ENCODE assay signal across 23 cellular contexts in genomic region chr2:198134287-198134955, GRCh38.
DNase-seq lines count a peak whose midpoint lies in the region; ATAC-seq and TF ChIP-seq lines count a peak whose summit lies in the region.
"Had no signal": no experiment of that assay in that cellular context is flagged by ENCODE, and none has a peak within 500 bp of the region (broad histone marks: within the 10 kb centered on the region; RNA-seq: fewer than 3 reads in every experiment).

No MANE protein-coding gene starts in this region.

- ATAC-seq in Right ventricle myocardium superior (ENCODE audit: poor library complexity), result peak; percentile 58
- ATAC-seq: activated CD8-positive, alpha-beta T cell treated with anti-CD3 and anti-CD28 coated beads, Interleukin-2, amount 10 ng/mL, durations not matched to agents 7 days and 5 days had no signal

- H3F3A ChIP-seq in SK-N-SH (replicated peaks; ENCODE audit: insufficient read depth), result peaks cover 14% of the 10 kb centered on the region

- in situ Hi-C loops in transverse colon (cut with MboI; ENCODE audit: low pct_ligation_motif_present in 1 of 4, low pct_unique_long_range_greater_than_20kb in 1 of 4, low sequenced_read_pairs in 3 of 4), result loop anchor here in 1 of 4 donors (25.0 kb wide), 1 partner anchor 322 kb away; the partner anchor contains the start of gene PLCL1

- no peak for TF ChIP-seq EP300 in SK-N-SH (IDR thresholded peaks at IDR 0.05; ENCODE audit: borderline replicate concordance in 1 of 2, low read depth in 1 of 2, low read length in 1 of 2)
- no peak for TF ChIP-seq EP300 in transverse colon (IDR thresholded peaks at IDR 0.05; ENCODE audit: low read depth)

- no peaks in the 10 kb centered on the region for H3K79me2 ChIP-seq in SK-N-SH (ENCODE audit: insufficient read depth)

- intact Hi-C loops in Right ventricle myocardium superior (cut with DNase I), result no loop called here
- intact Hi-C loops in cardiac septum (cut with DNase I), result no loop called here
- intact Hi-C loops in transverse colon (cut with DNase I; ENCODE audit: low total_unique reads), result no loop called here

- CTCF ChIA-PET in SK-N-SH (lab: Yijun Ruan, JAX), result interaction anchor here (1.1 to 2.7 kb wide), 4 partner anchors 16 to 335 kb away, joined by 3 to 15 read pairs (median 4); no protein-coding TSS in a partner anchor

- no peak overlapping the region for H3K9ac ChIP-seq in SK-N-SH
- H3K9ac ChIP-seq: BLaER1 treated with 17β-estradiol and CSF1 and Interleukin-3, amounts not matched to agents 10 nM and 100 nM; parathyroid adenoma had no signal

- H2AFZ ChIP-seq in SK-N-SH (ENCODE audit: low read depth), result no peak overlapping the region
- H2AFZ ChIP-seq: parathyroid adenoma had no signal

- H3K4me1 ChIP-seq in SK-N-SH (ENCODE audit: control insufficient read depth in 1 of 2, insufficient read depth in 2 of 2, low read depth in 1 of 2, low read length in 1 of 2) (peaks cover 8 to 15% of the 10 kb centered on the region in 2 experiments; a peak in 2 of 4 replicates), transverse colon (no peaks in the 10 kb centered on the region)
- H3K4me1 ChIP-seq: thyroid gland had no signal

- H3K9me3 ChIP-seq in SK-N-SH (no peaks in the 10 kb centered on the region), transverse colon (no peaks in the 10 kb centered on the region)
- H3K9me3 ChIP-seq: sigmoid colon, thyroid gland had no signal

- H4K20me1 ChIP-seq in SK-N-SH (ENCODE audit: insufficient read depth), result 0 out of 2 replicates have a peak, but pooled peaks cover 3% of the 10 kb centered on the region
- H4K20me1 ChIP-seq: BLaER1 treated with 17β-estradiol and CSF1 and Interleukin-3, amounts not matched to agents 10 nM and 100 nM had no signal

- DNase-seq in Right ventricle myocardium superior (no peak), cardiac septum (ENCODE audit: low spot score) (no peak), SK-N-SH (no peak), foreskin melanocyte (peak; percentile 21), superior temporal gyrus (ENCODE audit: extremely low spot score) (peak; percentile 50), medulla oblongata (ENCODE audit: extremely low spot score) (no peak), NCI-H1417 (lab: John Stamatoyannopoulos, UW) (no peak), transverse colon (no peak)
- DNase-seq: activated CD8-positive, alpha-beta T cell treated with anti-CD3 and anti-CD28 coated beads, Interleukin-2, amount 10 ng/mL, durations not matched to agents 7 days and 5 days; anterior cingulate cortex; central memory CD4-positive, alpha-beta T cell; GOT3; HFFc6; kidney; NCI-H1436 treated with DMSO at 0.1 percent for 48 hours; NCI-H446 treated with DMSO at 0.1 percent for 48 hours; sigmoid colon; stimulated activated CD4-positive, alpha-beta T cell treated with anti-CD3 and anti-CD28 coated beads, Interleukin-15, amount 100 ng/mL, for 24 hours; stimulated activated naive CD4-positive, alpha-beta T cell; thyroid gland had no signal

- H3K9me2 ChIP-seq in SK-N-SH, result no peaks in the 10 kb centered on the region

- H3K27me3 ChIP-seq in SK-N-SH (ENCODE audit: insufficient read depth), result no peaks in the 10 kb centered on the region
- H3K27me3 ChIP-seq in transverse colon, result no peaks in the 10 kb centered on the region
- H3K27me3 ChIP-seq: BLaER1 treated with 17β-estradiol and CSF1 and Interleukin-3, amounts not matched to agents 10 nM and 100 nM; sigmoid colon; thyroid gland had no signal

- H3K27ac ChIP-seq in SK-N-SH (ENCODE audit: low read depth in 2 of 2, low read length in 1 of 2) (peak overlapping the region; percentile 12 to 87; a peak in 3 of 4 replicates), transverse colon (no peak overlapping the region)
- H3K27ac ChIP-seq: BLaER1 treated with 17β-estradiol and CSF1 and Interleukin-3, amounts not matched to agents 10 nM and 100 nM; HL-60; parathyroid adenoma; sigmoid colon; thyroid gland had no signal

- no peak for TF ChIP-seq POLR2A in transverse colon (IDR thresholded peaks at IDR 0.05)

- H3K4me2 ChIP-seq in SK-N-SH, result no peak overlapping the region
- H3K4me2 ChIP-seq: BLaER1 treated with 17β-estradiol and CSF1 and Interleukin-3, amounts not matched to agents 10 nM and 100 nM had no signal

- H3K36me3 ChIP-seq in SK-N-SH (replicated peaks in 1 of 2; ENCODE audit: control insufficient read depth in 1 of 2, insufficient read depth in 2 of 2, low read length in 1 of 2) (peaks cover 0 to 6% of the 10 kb centered on the region in 2 experiments), transverse colon (no peaks in the 10 kb centered on the region)
- H3K36me3 ChIP-seq: BLaER1 treated with 17β-estradiol and CSF1 and Interleukin-3, amounts not matched to agents 10 nM and 100 nM; sigmoid colon; thyroid gland had no signal

- TF ChIP-seq CTCF in SK-N-SH (IDR thresholded peaks at IDR 0.05) (no peak), transverse colon (IDR thresholded peaks at IDR 0.05) (no peak)

- H3K4me3 ChIP-seq in SK-N-SH (ENCODE audit: low read depth in 2 of 2, low read length in 1 of 2), result no peak overlapping the region
- no peak overlapping the region for H3K4me3 ChIP-seq in transverse colon
- H3K4me3 ChIP-seq: BLaER1 treated with 17β-estradiol and CSF1 and Interleukin-3, amounts not matched to agents 10 nM and 100 nM; sigmoid colon; thyroid gland had no signal

- POLR2A ChIA-PET in SK-N-SH (lab: Yijun Ruan, JAX), result interaction anchor here (0.5 kb wide), 1 partner anchor 36 kb away, joined by 3 read pairs; no protein-coding TSS in a partner anchor

- TF ChIP-seq RAD21 in SK-N-SH (IDR thresholded peaks at IDR 0.05; ENCODE audit: low read length), result no peak

- 73% methylated on average over 6 of the region's 6 CpGs for WGBS in SK-N-SH (ENCODE audit: low lambda C conversion rate)
- WGBS in transverse colon (ENCODE audit: low coverage in 1 of 2), 2 donors, result 67 to 84% methylated on average over 5 to 6 of the region's 6 CpGs

TF ChIP-seq in SK-N-SH, 30 proteins besides CTCF, POLR2A, EP300 and RAD21:
- TF ChIP-seq ZBTB33 (IDR thresholded peaks at IDR 0.05; ENCODE audit: borderline replicate concordance, low read depth), result no peak
- no peak for TF ChIP-seq EZH2phosphoT487 (IDR thresholded peaks at IDR 0.05; ENCODE audit: borderline replicate concordance, low read depth)
- no peak for TF ChIP-seq TEAD4 (IDR thresholded peaks at IDR 0.05; ENCODE audit: borderline replicate concordance, insufficient read depth)
- TF ChIP-seq TAF1 (IDR thresholded peaks at IDR 0.05; ENCODE audit: borderline replicate concordance, low read depth, low read length), result no peak
- no peak for TF ChIP-seq NRF1 (IDR thresholded peaks at IDR 0.05; ENCODE audit: low read depth, low read length)
- no peak for TF ChIP-seq USF2 (IDR thresholded peaks at IDR 0.05; ENCODE audit: borderline replicate concordance, low read depth, low read length)

Comparison
In these comparisons a context has a peak if more than half of its experiments do, and no peak if none do; other contexts are left out.
1. DNase-seq: peak in foreskin melanocyte (single experiment) and superior temporal gyrus (single experiment); none in Right ventricle myocardium superior (single experiment), cardiac septum (single experiment), SK-N-SH (single experiment), medulla oblongata (single experiment), NCI-H1417 (0 of 3) and transverse colon (single experiment).
2. H3K27ac ChIP-seq: peak in SK-N-SH (2 of 2); none in transverse colon (0 of 4).